Comparison of ENCODE assay signal across 8 cellular contexts in genomic region chr2:160269365-160269764, GRCh38.
A peak's percentile ranks its signal among the peaks of the same experiment; 100 is the strongest.
DNase-seq lines count a peak whose midpoint lies in the region; ATAC-seq, FAIRE-seq and TF ChIP-seq lines count a peak whose summit lies in the region.

No MANE protein-coding gene starts in this region.

- peak overlapping the region; percentile 51 for H3K4me3 ChIP-seq in H7 (ENCODE audit: insufficient read depth, low read depth, low read length)
- H3K4me3 ChIP-seq in Panc1 (ENCODE audit: low read depth in 2 of 2, low read length in 2 of 2), result peak overlapping the region; percentile 38 to 45
- H3K4me3 ChIP-seq in pancreas, result peak overlapping the region; percentile 8 to 42 (median 38)

- H3K27ac ChIP-seq in Panc1 (ENCODE audit: low read length), result peak overlapping the region; percentile 88
- peak overlapping the region; percentile 92 to 97 (median 96) for H3K27ac ChIP-seq in pancreas

- ATAC-seq in Panc1, result peak; percentile 23
- ATAC-seq in pancreas, result peak; percentile 14 to 41 (median 22)
- ATAC-seq in GM21528 (IDR thresholded peaks at IDR 0.05; ENCODE audit: low FRiP score, unreplicated experiment), result no peak
- ATAC-seq in HG02610 (IDR thresholded peaks at IDR 0.05; ENCODE audit: unreplicated experiment), result no peak

- DNase-seq in H7 (no peak), Panc1 (ENCODE audit: low read depth, low spot score) (no peak), fibroblast of gingiva (ENCODE audit: low read depth) (peak; percentile 24), pancreas (peak in 1 of 6 donors; percentile 8), NCI-H146 (lab: John Stamatoyannopoulos, UW) (no peak), GM12892 (ENCODE audit: insufficient read length) (no peak)

- H3K36me3 ChIP-seq in H7 (replicated peaks; ENCODE audit: control insufficient read depth, insufficient read depth, low read length) (no peaks in the 10 kb centered on the region; the same call in 1 of the 2 replicates), Panc1 (ENCODE audit: control insufficient read depth, insufficient read depth, low read length) (no peaks in the 10 kb centered on the region), pancreas (no peaks in the 10 kb centered on the region)

- no peak for TF ChIP-seq POLR2A in GM12892 (IDR thresholded peaks at IDR 0.05; ENCODE audit: low read depth, low read length)

- H3K27me3 ChIP-seq in H7 (ENCODE audit: control insufficient read depth, insufficient read depth, low read length) (0 out of 2 replicates have a peak, but pooled peaks cover 2% of the 10 kb centered on the region), Panc1 (ENCODE audit: control insufficient read depth, insufficient read depth, low read length) (no peaks in the 10 kb centered on the region), pancreas (no peaks in the 10 kb centered on the region)

- in situ Hi-C loops in Panc1 (cut with HindIII; ENCODE audit: low pct_unique_long_range_greater_than_20kb, low sequenced_read_pairs), result no loop called here

- CTCF ChIA-PET in Panc1 (lab: Charles Lee), result interaction anchor here (1.5 to 2.1 kb wide), 2 partner anchors 17 to 159 kb away, joined by 5 to 14 read pairs; no protein-coding TSS in a partner anchor

- WGBS in pancreas, 2 donors, result 21 to 29% methylated on average over 4 of the region's 4 CpGs

- BruUV-seq in Panc1 (replicated peaks; lab: Mats Ljungman, UMichigan), result no TSS peak

- POLR2A ChIA-PET in Panc1 (lab: Charles Lee), result no interaction called here

- H3K9me3 ChIP-seq in Panc1 (ENCODE audit: control insufficient read depth, insufficient read depth, low read depth, low read length) (no peaks in the 10 kb centered on the region), pancreas (no peaks in the 10 kb centered on the region)

- FAIRE-seq in pancreas (lab: Jason Lieb, UNC), result no peak
- no peak for FAIRE-seq in GM12892 (lab: Jason Lieb, UNC)

- no peak for TF ChIP-seq CTCF in Panc1 (IDR thresholded peaks at IDR 0.05)
- TF ChIP-seq CTCF in pancreas (IDR thresholded peaks at IDR 0.05), result no peak

- peaks cover 20% of the 10 kb centered on the region for H3K4me1 ChIP-seq in Panc1 (ENCODE audit: control insufficient read depth, insufficient read depth, low read length)
- peaks cover 7 to 38% (median 27%) of the 10 kb centered on the region in 3 donors for H3K4me1 ChIP-seq in pancreas

- intact Hi-C loops in Panc1 (cut with micrococcal nuclease; ENCODE audit: unreplicated experiment), result no loop called here
- intact Hi-C loops in pancreas (cut with DNase I), result no loop called here

Comparison
In these comparisons a context has a peak if more than half of its experiments do, and no peak if none do; other contexts are left out.
1. ATAC-seq: peak in Panc1 (single experiment) and pancreas (4 of 4); none in GM21528 (single experiment) and HG02610 (single experiment).
2. Peak in every context shown above with its lines, with median percentiles within 50 percentile points of each other: H3K4me3 ChIP-seq.